ENCODE assay signal across 16 cellular contexts in the genomic region with DNA sequence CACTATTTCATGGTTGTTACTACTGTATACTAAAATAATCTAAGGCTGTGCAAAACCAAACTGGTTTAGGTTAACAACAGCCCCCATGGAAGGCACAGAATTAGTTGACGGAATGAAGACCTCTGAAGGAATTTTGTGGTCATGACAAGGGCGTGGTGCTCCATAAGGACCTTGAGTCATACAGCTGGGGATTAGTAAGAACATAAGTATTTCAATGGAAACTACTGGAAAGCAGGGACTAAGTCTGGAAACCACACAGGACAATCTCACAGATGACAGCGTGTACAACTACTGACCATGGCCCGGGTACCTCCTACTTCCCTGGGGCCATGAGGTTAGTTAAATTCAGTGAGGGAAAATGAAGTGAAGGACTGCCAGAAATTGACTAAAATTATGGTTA.
A peak's percentile ranks its signal among the peaks of the same experiment; 100 is the strongest.
DNase-seq lines count a peak whose midpoint lies in the region; ATAC-seq and TF ChIP-seq lines count a peak whose summit lies in the region.
"Had no signal": no experiment of that assay in that cellular context is flagged by ENCODE, and none has a peak within 500 bp of the region (broad histone marks: within the 10 kb centered on the region; RNA-seq: fewer than 3 reads in every experiment).

No MANE protein-coding gene starts in this region.

- H3K9me3 ChIP-seq in PC-9 (ENCODE audit: insufficient read depth, low read depth) (peaks cover 19% of the 10 kb centered on the region), osteoblast (ENCODE audit: low read depth, low read length) (no peaks in the 10 kb centered on the region)
- H3K9me3 ChIP-seq: neutrophil had no signal

- DNase-seq in EL (peak; percentile 95), PC-9 (peak; percentile 49 to 70), epithelial cell of prostate (ENCODE audit: low read depth, low spot score) (peak; percentile 57), osteoblast (ENCODE audit: insufficient read length, low spot score, missing footprints) (peak; percentile 86), GM19240 (ENCODE audit: insufficient read length, low spot score) (no peak)
- no peak for DNase-seq in stimulated activated CD4-positive, alpha-beta T cell treated with anti-CD3 and anti-CD28 coated beads, Interleukin-4, amount 100 ng/mL, for 1 hour
- no peak for DNase-seq in activated T-helper 1 cell treated with anti-CD3 and anti-CD28 coated beads, Interleukin-12 subunit alpha, Interleukin-12 subunit beta, Interleukin-2, Interleukin-4 antibody, amounts not matched to agents 30 ng/mL and 10 ng/mL and 1 ng/mL, durations not matched to agents 14 hours and 24 hours and 36 hours (ENCODE audit: low spot score)
- DNase-seq: activated CD4-positive, alpha-beta T cell treated with anti-CD3 and anti-CD28 coated beads for 4 hours; activated effector memory CD4-positive, alpha-beta T cell treated with anti-CD3 and anti-CD28 coated beads, Interleukin-2, amount 50 U/mL, for 16 hours; DMS79; KBM-7; NCI-H345; SHP77 treated with DMSO at 0.1 percent for 48 hours had no signal

- no peak for TF ChIP-seq CTCF in PC-9 (conservative IDR thresholded peaks at IDR 0.05)
- TF ChIP-seq CTCF in osteoblast (IDR thresholded peaks at IDR 0.05; ENCODE audit: extremely low read depth, low read depth, low read length) = no peak

- H3K4me1 ChIP-seq in PC-9 (replicated peaks; ENCODE audit: insufficient read depth) = peaks cover 14% of the 10 kb centered on the region
- peaks cover 12% of the 10 kb centered on the region for H3K4me1 ChIP-seq in osteoblast (ENCODE audit: insufficient read depth, low read length)

- no peaks in the 10 kb centered on the region for H3K79me2 ChIP-seq in PC-9 (ENCODE audit: low read depth)
- no peaks in the 10 kb centered on the region for H3K79me2 ChIP-seq in osteoblast (ENCODE audit: insufficient read depth, low read length)

- H4K20me1 ChIP-seq in PC-9 (ENCODE audit: insufficient read depth) (no peaks in the 10 kb centered on the region), osteoblast (ENCODE audit: insufficient read depth, low read length) (no peaks in the 10 kb centered on the region)

- 0 out of 2 replicates have a peak overlapping the region, but pooled peaks have one; percentile 8 for H3K4me2 ChIP-seq in PC-9
- H3K4me2 ChIP-seq in osteoblast (ENCODE audit: insufficient read depth, low read length) = peak overlapping the region; percentile 15

- ATAC-seq in HG03159 (IDR thresholded peaks at IDR 0.05; ENCODE audit: unreplicated experiment) = no peak

- CTCF ChIA-PET in PC-9 (lab: Charles Lee) = no interaction called here

- H3K27me3 ChIP-seq in PC-9 (ENCODE audit: insufficient read depth, low read depth) (no peaks in the 10 kb centered on the region), osteoblast (ENCODE audit: insufficient read depth, low read length) (no peaks in the 10 kb centered on the region)
- H3K27me3 ChIP-seq: neutrophil had no signal

- no peak overlapping the region for H3K27ac Mint-ChIP-seq in activated T-helper 1 cell treated with anti-CD3 and anti-CD28 coated beads, Interleukin-12 subunit alpha, Interleukin-12 subunit beta, Interleukin-2, Interleukin-4 antibody, amounts not matched to agents 30 ng/mL and 10 ng/mL and 1 ng/mL, durations not matched to agents 14 hours and 24 hours and 36 hours
- H3K27ac Mint-ChIP-seq: dendritic cell treated with granulocyte-macrophage colony-stimulating factor and Interleukin-4, amounts not matched to agents 40 ng/mL and 50 ng/mL, for 4 days had no signal

- H3K4me3 Mint-ChIP-seq in activated T-helper 1 cell treated with anti-CD3 and anti-CD28 coated beads, Interleukin-12 subunit alpha, Interleukin-12 subunit beta, Interleukin-2, Interleukin-4 antibody, amounts not matched to agents 30 ng/mL and 10 ng/mL and 1 ng/mL, durations not matched to agents 14 hours and 24 hours and 36 hours = no peak overlapping the region
- H3K4me3 Mint-ChIP-seq: dendritic cell treated with granulocyte-macrophage colony-stimulating factor and Interleukin-4, amounts not matched to agents 40 ng/mL and 50 ng/mL, for 4 days had no signal

- no peak overlapping the region for H3K4me3 ChIP-seq in PC-9
- no peak overlapping the region for H3K4me3 ChIP-seq in osteoblast (ENCODE audit: insufficient read depth, low read length)

- POLR2A ChIA-PET in PC-9 (lab: Charles Lee; ENCODE audit: unreplicated experiment) = no interaction called here

- no peaks in the 10 kb centered on the region for H3K36me3 Mint-ChIP-seq in activated T-helper 1 cell treated with anti-CD3 and anti-CD28 coated beads, Interleukin-12 subunit alpha, Interleukin-12 subunit beta, Interleukin-2, Interleukin-4 antibody, amounts not matched to agents 30 ng/mL and 10 ng/mL and 1 ng/mL, durations not matched to agents 14 hours and 24 hours and 36 hours (ENCODE audit: low read depth)

- peak overlapping the region; percentile 49 for H3K27ac ChIP-seq in PC-9
- H3K27ac ChIP-seq in epithelial cell of prostate = peak overlapping the region; percentile 69
- H3K27ac ChIP-seq in osteoblast (ENCODE audit: low read depth, low read length) = no peak overlapping the region
- H3K27ac ChIP-seq: neutrophil had no signal

- H3K4me1 Mint-ChIP-seq in activated T-helper 1 cell treated with anti-CD3 and anti-CD28 coated beads, Interleukin-12 subunit alpha, Interleukin-12 subunit beta, Interleukin-2, Interleukin-4 antibody, amounts not matched to agents 30 ng/mL and 10 ng/mL and 1 ng/mL, durations not matched to agents 14 hours and 24 hours and 36 hours (ENCODE audit: low read depth) = no peaks in the 10 kb centered on the region

- no peaks in the 10 kb centered on the region for H3K36me3 ChIP-seq in PC-9 (ENCODE audit: low read depth)
- H3K36me3 ChIP-seq in osteoblast (ENCODE audit: insufficient read depth, low read length) = no peaks in the 10 kb centered on the region
- H3K36me3 ChIP-seq: neutrophil had no signal

- no peaks in the 10 kb centered on the region for H3K27me3 Mint-ChIP-seq in activated T-helper 1 cell treated with anti-CD3 and anti-CD28 coated beads, Interleukin-12 subunit alpha, Interleukin-12 subunit beta, Interleukin-2, Interleukin-4 antibody, amounts not matched to agents 30 ng/mL and 10 ng/mL and 1 ng/mL, durations not matched to agents 14 hours and 24 hours and 36 hours (ENCODE audit: insufficient read depth)
- H3K27me3 Mint-ChIP-seq: dendritic cell treated with granulocyte-macrophage colony-stimulating factor and Interleukin-4, amounts not matched to agents 40 ng/mL and 50 ng/mL, for 4 days had no signal

- H3F3A ChIP-seq in PC-9 (ENCODE audit: insufficient read depth, low read depth) = no peaks in the 10 kb centered on the region

- no peaks in the 10 kb centered on the region for H3K9me2 ChIP-seq in PC-9 (ENCODE audit: insufficient read depth)

- intact Hi-C loops in PC-9 (cut with micrococcal nuclease; ENCODE audit: unreplicated experiment) = no loop called here
- intact Hi-C loops in activated T-helper 1 cell treated with anti-CD3 and anti-CD28 coated beads, Interleukin-12 subunit alpha, Interleukin-12 subunit beta, Interleukin-2, Interleukin-4 antibody, amounts not matched to agents 30 ng/mL and 10 ng/mL and 1 ng/mL, durations not matched to agents 14 hours and 24 hours and 36 hours (cut with micrococcal nuclease) = no loop called here

- H2AFZ ChIP-seq in PC-9 (no peak overlapping the region; the same call in 1 of the 2 replicates), osteoblast (ENCODE audit: low read length) (no peak overlapping the region)

- BruUV-seq in PC-9 (replicated peaks; lab: Mats Ljungman, UMichigan) = no TSS peak

- H3K9me3 Mint-ChIP-seq in activated T-helper 1 cell treated with anti-CD3 and anti-CD28 coated beads, Interleukin-12 subunit alpha, Interleukin-12 subunit beta, Interleukin-2, Interleukin-4 antibody, amounts not matched to agents 30 ng/mL and 10 ng/mL and 1 ng/mL, durations not matched to agents 14 hours and 24 hours and 36 hours = peaks cover 3% of the 10 kb centered on the region

Comparison
In these comparisons a context has a peak if more than half of its experiments do, and no peak if none do; other contexts are left out.
1. DNase-seq: peak in EL (single experiment), PC-9 (2 of 2), epithelial cell of prostate (single experiment) and osteoblast (single experiment); none in GM19240 (single experiment), stimulated activated CD4-positive, alpha-beta T cell treated with anti-CD3 and anti-CD28 coated beads, Interleukin-4, amount 100 ng/mL, for 1 hour (single experiment) and activated T-helper 1 cell treated with anti-CD3 and anti-CD28 coated beads, Interleukin-12 subunit alpha, Interleukin-12 subunit beta, Interleukin-2, Interleukin-4 antibody, amounts not matched to agents 30 ng/mL and 10 ng/mL and 1 ng/mL, durations not matched to agents 14 hours and 24 hours and 36 hours (single experiment).